8 cellular contexts compared by ENCODE assay signal in the genomic region with DNA sequence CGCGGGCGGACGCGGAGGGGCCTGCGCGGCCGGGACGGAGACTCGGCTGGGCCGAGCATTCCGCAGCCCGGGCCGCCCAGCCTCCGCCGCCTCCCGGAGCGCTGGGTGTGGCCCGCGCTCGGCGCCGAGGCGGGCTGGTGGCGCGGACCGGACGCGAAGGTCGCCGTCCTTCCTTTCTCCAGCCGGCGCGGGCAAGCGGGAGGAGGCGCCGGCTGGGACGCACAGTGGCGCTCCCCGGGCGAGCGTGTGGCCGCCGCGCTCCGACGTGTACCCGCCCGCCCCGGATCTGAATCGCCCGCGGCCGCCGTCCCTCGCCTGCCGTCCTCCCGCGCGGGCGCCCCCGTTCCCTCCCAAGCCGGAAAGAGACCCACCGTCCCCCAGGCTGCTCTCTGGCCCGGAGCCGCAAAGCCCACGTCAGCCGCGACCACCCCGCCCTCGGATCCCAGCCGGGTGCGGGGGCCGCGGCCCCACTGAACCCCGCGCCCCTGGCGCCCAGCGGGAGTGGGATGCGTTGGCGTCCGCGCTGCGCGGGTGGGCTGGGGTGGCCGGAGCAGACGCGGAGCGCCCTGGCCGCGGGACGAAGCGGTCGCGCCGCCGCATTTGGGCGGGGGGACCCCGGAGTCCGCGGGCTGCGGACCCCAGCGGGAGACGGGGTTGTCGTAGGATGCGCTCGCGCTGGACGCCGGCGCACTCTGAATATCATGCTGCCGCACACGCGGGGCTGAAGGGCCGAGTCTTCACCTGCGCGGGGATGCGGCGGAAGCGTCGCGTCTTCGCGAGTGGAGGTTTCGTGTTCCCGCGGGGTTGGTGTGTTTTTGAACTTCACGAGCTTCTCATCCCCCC. TPM values are rescaled to one million over a fixed set of nuclear protein-coding genes. Genes with fewer than 3 reads are reported as not detected.
DNase-seq lines count a peak whose midpoint lies in the region; ATAC-seq, FAIRE-seq and TF ChIP-seq lines count a peak whose summit lies in the region.

No MANE protein-coding gene starts in this region.

- no peaks in the 10 kb centered on the region for H3K36me3 Mint-ChIP-seq in chondrocyte (ENCODE audit: low read depth)

- H3K27ac ChIP-seq in VCaP (peak overlapping the region; percentile 90), HepG2 (ENCODE audit: extremely low read length, insufficient read depth, low read length) (peak overlapping the region; percentile 96)

- peak; percentile 48; the same call in 1 of the 2 replicates for TF ChIP-seq RAD21 in HepG2 (CRISPR knock-in tag; IDR thresholded peaks at IDR 0.05)

- peak overlapping the region; percentile 76 for H3K4me3 Mint-ChIP-seq in chondrocyte (ENCODE audit: unreplicated experiment)

- CTCF ChIA-PET in HepG2 (lab: Yijun Ruan, JAX; ENCODE audit: low intra/inter-chr PET ratio, low total read pairs) = no interaction called here

- BruUV-seq in HepG2 (replicated peaks; lab: Mats Ljungman, UMichigan) = no TSS peak

- FAIRE-seq in HepG2 (lab: Jason Lieb, UNC) = no peak

- WGBS in HepG2 (ENCODE audit: low lambda C conversion rate) = 0% methylated on average over 16 of the region's 128 CpGs

- TF ChIP-seq EP300 in HepG2 (IDR thresholded peaks at IDR 0.05; ENCODE audit: low read depth in 2 of 2, low read length in 2 of 2) (no peak), HepG2 (CRISPR knock-in tag; IDR thresholded peaks at IDR 0.05; ENCODE audit: borderline replicate concordance) (no peak)

- POLR2A ChIA-PET in HepG2 (lab: Yijun Ruan, JAX) = interaction anchor here (1.0 to 6.0 kb wide), 15 partner anchors 8 to 181 kb away, joined by 3 to 187 read pairs (median 5); no protein-coding TSS in a partner anchor

- TF ChIP-seq CTCF in VCaP (conservative IDR thresholded peaks at IDR 0.05) = no peak
- no peak for TF ChIP-seq CTCF in chondrocyte (IDR thresholded peaks at IDR 0.05)
- no peak for TF ChIP-seq CTCF in HepG2 (CRISPR knock-in tag; IDR thresholded peaks at IDR 0.05)

- H3K27me3 ChIP-seq in HepG2 (ENCODE audit: control insufficient read depth in 1 of 2, insufficient read depth in 2 of 2, low read length in 2 of 2) = no peaks in the 10 kb centered on the region; a peak in 1 of 5 replicates

- peak overlapping the region; percentile 94 for H3K9ac ChIP-seq in HepG2 (ENCODE audit: insufficient read depth, low read depth, low read length)

- no peaks in the 10 kb centered on the region for H3K9me3 ChIP-seq in HepG2 (ENCODE audit: low read length)

- H3K79me2 ChIP-seq in HepG2 (ENCODE audit: insufficient read depth, low read length) = peaks cover 75% of the 10 kb centered on the region

- peak overlapping the region; percentile 84 to 94 (median 88) for H3K4me3 ChIP-seq in HepG2 (replicated peaks in 1 of 3; ENCODE audit: insufficient read depth in 1 of 3, low read depth in 2 of 3, low read length in 3 of 3)

- H3K27ac Mint-ChIP-seq in chondrocyte (ENCODE audit: unreplicated experiment) = peak overlapping the region; percentile 88

- H3K4me1 Mint-ChIP-seq in chondrocyte (ENCODE audit: low read depth) = peaks cover 61% of the 10 kb centered on the region

- peak; percentile 44 for ATAC-seq in GM21360 (IDR thresholded peaks at IDR 0.05; ENCODE audit: unreplicated experiment)
- ATAC-seq in HepG2 = peak; percentile 30

- peaks cover 41% of the 10 kb centered on the region for H4K20me1 ChIP-seq in HepG2 (ENCODE audit: insufficient read depth, low read length)

- peak; percentile 34 to 45; a peak in 2 of 4 replicates for TF ChIP-seq POLR2A in HepG2 (IDR thresholded peaks at IDR 0.05; ENCODE audit: insufficient read depth in 1 of 2, low read depth in 2 of 2, low read length in 2 of 2)

- H3K4me1 ChIP-seq in HepG2 (ENCODE audit: insufficient read depth, low read length) = peaks cover 73% of the 10 kb centered on the region

- H3K9me3 Mint-ChIP-seq in chondrocyte (ENCODE audit: low read depth) = no peaks in the 10 kb centered on the region

- no peak overlapping the region for H2AFZ ChIP-seq in HepG2 (ENCODE audit: low read length)

- DNase-seq in EL (peak; percentile 53), HK-2 (ENCODE audit: unreplicated experiment) (peak; percentile 53), chondrocyte (ENCODE audit: low spot score) (no peak), HepG2 (ENCODE audit: low spot score) (no peak), NCI-H2107 treated with DMSO at 0.1 percent for 48 hours (lab: John Stamatoyannopoulos, UW; ENCODE audit: unreplicated experiment) (no peak)
- DNase-seq in stimulated activated CD8-positive, alpha-beta memory T cell treated with anti-CD3 and anti-CD28 coated beads, Interleukin-2, amount 100 ng/mL, for 48 hours (ENCODE audit: low read depth in 2 of 2) = peak; percentile 11 to 12

- peaks cover 0 to 2% of the 10 kb centered on the region in 2 experiments; a peak in 2 of 5 replicates for H3K36me3 ChIP-seq in HepG2 (replicated peaks in 1 of 2; ENCODE audit: control insufficient read depth in 1 of 2, insufficient read depth in 2 of 2, low read length in 2 of 2)

- in situ Hi-C loops in HepG2 (cut with HindIII; ENCODE audit: extremely low pct_ligation_motif_present, low pct_unique_long_range_greater_than_20kb) = loop anchor here (5.0 to 10.0 kb wide), 3 partner anchors 85 to 322 kb away; no protein-coding TSS in a partner anchor

- intact Hi-C loops in HepG2 (cut with micrococcal nuclease; ENCODE audit: unreplicated experiment) = loop anchor here (1.0 to 5.0 kb wide), 3 partner anchors 13 to 255 kb away; no protein-coding TSS in a partner anchor

- no peaks in the 10 kb centered on the region for H3K27me3 Mint-ChIP-seq in chondrocyte (ENCODE audit: low read depth)

- H3K4me2 ChIP-seq in HepG2 (ENCODE audit: low read depth, low read length) = peak overlapping the region; percentile 89

TF ChIP-seq in HepG2, 621 proteins besides CTCF, POLR2A, EP300 and RAD21 (continues in another document):
- TF ChIP-seq RBAK (CRISPR knock-in tag; IDR thresholded peaks at IDR 0.05) (no peak), ISL2 (CRISPR knock-in tag; IDR thresholded peaks at IDR 0.05) (no peak), WIZ (CRISPR knock-in tag; IDR thresholded peaks at IDR 0.05) (no peak), SAP130 (CRISPR knock-in tag; IDR thresholded peaks at IDR 0.05; ENCODE audit: low read depth) (peak; percentile 47), NFYC (CRISPR knock-in tag; IDR thresholded peaks at IDR 0.05) (no peak), ETV6 (CRISPR knock-in tag; conservative IDR thresholded peaks at IDR 0.05) (0 out of 2 replicates have a peak, but pooled peaks have one; percentile 29), ZNF3 (CRISPR knock-in tag; IDR thresholded peaks at IDR 0.05) (no peak)
- TF ChIP-seq, protein P1, sequence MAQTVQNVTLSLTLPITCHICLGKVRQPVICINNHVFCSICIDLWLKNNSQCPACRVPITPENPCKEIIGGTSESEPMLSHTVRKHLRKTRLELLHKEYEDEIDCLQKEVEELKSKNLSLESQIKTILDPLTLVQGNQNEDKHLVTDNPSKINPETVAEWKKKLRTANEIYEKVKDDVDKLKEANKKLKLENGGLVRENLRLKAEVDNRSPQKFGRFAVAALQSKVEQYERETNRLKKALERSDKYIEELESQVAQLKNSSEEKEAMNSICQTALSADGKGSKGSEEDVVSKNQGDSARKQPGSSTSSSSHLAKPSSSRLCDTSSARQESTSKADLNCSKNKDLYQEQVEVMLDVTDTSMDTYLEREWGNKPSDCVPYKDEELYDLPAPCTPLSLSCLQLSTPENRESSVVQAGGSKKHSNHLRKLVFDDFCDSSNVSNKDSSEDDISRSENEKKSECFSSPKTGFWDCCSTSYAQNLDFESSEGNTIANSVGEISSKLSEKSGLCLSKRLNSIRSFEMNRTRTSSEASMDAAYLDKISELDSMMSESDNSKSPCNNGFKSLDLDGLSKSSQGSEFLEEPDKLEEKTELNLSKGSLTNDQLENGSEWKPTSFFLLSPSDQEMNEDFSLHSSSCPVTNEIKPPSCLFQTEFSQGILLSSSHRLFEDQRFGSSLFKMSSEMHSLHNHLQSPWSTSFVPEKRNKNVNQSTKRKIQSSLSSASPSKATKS (CRISPR knock-in tag; IDR thresholded peaks at IDR 0.05) = no peak
- TF ChIP-seq, protein P2, sequence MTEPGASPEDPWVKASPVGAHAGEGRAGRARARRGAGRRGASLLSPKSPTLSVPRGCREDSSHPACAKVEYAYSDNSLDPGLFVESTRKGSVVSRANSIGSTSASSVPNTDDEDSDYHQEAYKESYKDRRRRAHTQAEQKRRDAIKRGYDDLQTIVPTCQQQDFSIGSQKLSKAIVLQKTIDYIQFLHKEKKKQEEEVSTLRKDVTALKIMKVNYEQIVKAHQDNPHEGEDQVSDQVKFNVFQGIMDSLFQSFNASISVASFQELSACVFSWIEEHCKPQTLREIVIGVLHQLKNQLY (CRISPR knock-in tag; IDR thresholded peaks at IDR 0.05) = peak; percentile 29; the same call in 1 of the 2 replicates
- TF ChIP-seq, protein P3, sequence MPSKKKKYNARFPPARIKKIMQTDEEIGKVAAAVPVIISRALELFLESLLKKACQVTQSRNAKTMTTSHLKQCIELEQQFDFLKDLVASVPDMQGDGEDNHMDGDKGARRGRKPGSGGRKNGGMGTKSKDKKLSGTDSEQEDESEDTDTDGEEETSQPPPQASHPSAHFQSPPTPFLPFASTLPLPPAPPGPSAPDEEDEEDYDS (CRISPR knock-in tag; IDR thresholded peaks at IDR 0.05) = no peak

RNA-seq across cellular contexts. Expression of a gene that starts 0.7 kb away (rescaled TPM):
- 233 to 237 TPM (median 233 TPM) in 3 replicates for total RNA-seq in chondrocyte
- total RNA-seq in HepG2 (2016; rRNA removed; fragmentation: Illumina TruSeq; extraction: Trizol) = 154 and 165 TPM in 2 replicates
- 81.5 and 81.6 TPM in 2 replicates for total RNA-seq in HepG2 (2016; cell fraction: cytosol; rRNA removed; fragmentation: Illumina TruSeq; extraction: Trizol; ENCODE audit: low read depth)
- total RNA-seq in HepG2 (2016; cell fraction: insoluble cytoplasmic fraction; rRNA removed; fragmentation: Illumina TruSeq; extraction: Trizol) = 151 and 153 TPM in 2 replicates
- 160 and 169 TPM in 2 replicates for total RNA-seq in HepG2 (2016; cell fraction: membrane; rRNA removed; fragmentation: Illumina TruSeq; extraction: Trizol)
- 110 and 114 TPM in 2 replicates for total RNA-seq in HepG2 (2016; cell fraction: nucleus; rRNA removed; fragmentation: Illumina TruSeq; extraction: Trizol)
- 180 and 212 TPM in 2 replicates for polyA plus RNA-seq in HepG2 (2011; rRNA removed)
- 161 and 177 TPM in 2 replicates for polyA plus RNA-seq in HepG2 (2011; cell fraction: cytosol; rRNA removed)
- polyA plus RNA-seq in HepG2 (2011; cell fraction: nucleus; rRNA removed) = 71.8 and 89.4 TPM in 2 replicates
- polyA plus RNA-seq in HepG2 (2012) = 134 and 184 TPM in 2 replicates
- 102 and 115 TPM in 2 replicates for polyA plus RNA-seq in HepG2 (2016; cell fraction: cytosol; fragmentation: Illumina TruSeq; extraction: Trizol; ENCODE audit: low read depth)
- polyA plus RNA-seq in HepG2 (2016; cell fraction: insoluble cytoplasmic fraction; fragmentation: Illumina TruSeq; extraction: Trizol; ENCODE audit: low read depth) = 213 and 235 TPM in 2 replicates
- polyA plus RNA-seq in HepG2 (2016; cell fraction: membrane; fragmentation: Illumina TruSeq; extraction: Trizol; ENCODE audit: low read depth) = 179 and 180 TPM in 2 replicates
- 145 and 148 TPM in 2 replicates for polyA plus RNA-seq in HepG2 (2016; cell fraction: nucleus; fragmentation: Illumina TruSeq; extraction: Trizol; ENCODE audit: insufficient read depth, low read depth)
- 28.4 and 78.1 TPM in 2 replicates for polyA minus RNA-seq in HepG2 (2011; rRNA and poly(A)+ RNA removed; ENCODE audit: low replicate concordance)
- 121 and 126 TPM in 2 replicates for polyA minus RNA-seq in HepG2 (2011; cell fraction: cytosol; rRNA and poly(A)+ RNA removed)
- 287 and 295 TPM in 2 replicates for polyA minus RNA-seq in HepG2 (2011; cell fraction: nucleus; rRNA and poly(A)+ RNA removed)

Comparison
In these comparisons a context has a peak if more than half of its experiments do, and no peak if none do; other contexts are left out.
1. DNase-seq: peak in EL (single experiment), HK-2 (single experiment) and stimulated activated CD8-positive, alpha-beta memory T cell treated with anti-CD3 and anti-CD28 coated beads, Interleukin-2, amount 100 ng/mL, for 48 hours (2 of 2); none in chondrocyte (single experiment), HepG2 (single experiment) and NCI-H2107 treated with DMSO at 0.1 percent for 48 hours (single experiment).